ENCODE assay signal across 12 cellular contexts in genomic region chr6:90368601-90369000, GRCh38.
DNase-seq lines count a peak whose midpoint lies in the region; ATAC-seq and TF ChIP-seq lines count a peak whose summit lies in the region.
"Had no signal": no experiment of that assay in that cellular context is flagged by ENCODE, and none has a peak within 500 bp of the region (broad histone marks: within the 10 kb centered on the region; RNA-seq: fewer than 3 reads in every experiment).

No MANE protein-coding gene starts in this region.

- TF ChIP-seq POLR2A in uterus (IDR thresholded peaks at IDR 0.05) = no peak

- peaks cover 33% of the 10 kb centered on the region for H3K4me1 Mint-ChIP-seq in activated T-cell treated with anti-CD3 and anti-CD28 coated beads, Interleukin-2, amount 50 U/mL, for 72 hours (ENCODE audit: low read depth)
- H3K4me1 Mint-ChIP-seq in activated T-cell treated with anti-CD3 and anti-CD28 coated beads, Interleukin-2, amount 50 U/mL, for 4 hours (ENCODE audit: low read depth) = peaks cover 21% of the 10 kb centered on the region
- peaks cover 46% of the 10 kb centered on the region for H3K4me1 Mint-ChIP-seq in mesothelial cell of epicardium

- no peak overlapping the region for H3K4me3 ChIP-seq in astrocyte of the cerebellum (ENCODE audit: low read depth, low read length)
- H3K4me3 ChIP-seq in uterus = no peak overlapping the region

- in situ Hi-C loops in astrocyte of the cerebellum (cut with HindIII; ENCODE audit: low sequenced_read_pairs) = loop anchor here (5.0 kb wide), 1 partner anchor 81 kb away; no protein-coding TSS in a partner anchor

- no peak for ATAC-seq in activated T-cell treated with anti-CD3 and anti-CD28 coated beads, Interleukin-2, amount 50 U/mL, for 72 hours (replicated peaks in 1 of 2)
- no peak for ATAC-seq in activated T-cell treated with anti-CD3 and anti-CD28 coated beads, Interleukin-2, amount 50 U/mL, for 4 hours
- no peak for ATAC-seq in HG02970 (IDR thresholded peaks at IDR 0.05; ENCODE audit: low FRiP score, unreplicated experiment)

- peak overlapping the region; percentile 35 for H3K27ac Mint-ChIP-seq in activated T-cell treated with anti-CD3 and anti-CD28 coated beads, Interleukin-2, amount 50 U/mL, for 72 hours
- H3K27ac Mint-ChIP-seq in mesothelial cell of epicardium = peak overlapping the region; percentile 92
- H3K27ac Mint-ChIP-seq: effector memory CD8-positive, alpha-beta T cell; T-helper 1 cell treated with Interleukin-12 subunit alpha and Interleukin-12 subunit beta and Interleukin-4 antibody, amounts not matched to agents 30 μg/mL and 1 μg/mL, for 36 hours had no signal

- DNase-seq in activated T-cell treated with anti-CD3 and anti-CD28 coated beads, Interleukin-2, amount 50 U/mL, for 72 hours = no peak
- no peak for DNase-seq in activated T-cell treated with anti-CD3 and anti-CD28 coated beads, Interleukin-2, amount 50 U/mL, for 4 hours
- DNase-seq in astrocyte of the cerebellum (ENCODE audit: low read depth) (peak; percentile 93), mesothelial cell of epicardium (ENCODE audit: low spot score in 2 of 2, unreplicated experiment in 2 of 2) (no peak), uterus (no peak), NCI-H187 (lab: John Stamatoyannopoulos, UW) (no peak), putamen (ENCODE audit: low spot score) (no peak)
- DNase-seq: BE2C; effector memory CD8-positive, alpha-beta T cell; NCI-H2081 treated with DMSO at 0.1 percent for 48 hours had no signal

- no peaks in the 10 kb centered on the region for H3K36me3 Mint-ChIP-seq in activated T-cell treated with anti-CD3 and anti-CD28 coated beads, Interleukin-2, amount 50 U/mL, for 72 hours (ENCODE audit: insufficient read depth in 2 of 2)
- no peaks in the 10 kb centered on the region for H3K36me3 Mint-ChIP-seq in activated T-cell treated with anti-CD3 and anti-CD28 coated beads, Interleukin-2, amount 50 U/mL, for 4 hours (ENCODE audit: insufficient read depth)
- H3K36me3 Mint-ChIP-seq in mesothelial cell of epicardium = peaks cover 4% of the 10 kb centered on the region

- H3K4me3 Mint-ChIP-seq in activated T-cell treated with anti-CD3 and anti-CD28 coated beads, Interleukin-2, amount 50 U/mL, for 72 hours = peak overlapping the region; percentile 14 to 56
- H3K4me3 Mint-ChIP-seq in activated T-cell treated with anti-CD3 and anti-CD28 coated beads, Interleukin-2, amount 50 U/mL, for 4 hours = no peak overlapping the region
- no peak overlapping the region for H3K4me3 Mint-ChIP-seq in mesothelial cell of epicardium
- H3K4me3 Mint-ChIP-seq: effector memory CD8-positive, alpha-beta T cell; T-helper 1 cell treated with Interleukin-12 subunit alpha and Interleukin-12 subunit beta and Interleukin-4 antibody, amounts not matched to agents 30 μg/mL and 1 μg/mL, for 36 hours had no signal

- H3K9me3 Mint-ChIP-seq in activated T-cell treated with anti-CD3 and anti-CD28 coated beads, Interleukin-2, amount 50 U/mL, for 72 hours = peaks cover 0 to 2% of the 10 kb centered on the region in 2 donors
- peaks cover 4% of the 10 kb centered on the region for H3K9me3 Mint-ChIP-seq in activated T-cell treated with anti-CD3 and anti-CD28 coated beads, Interleukin-2, amount 50 U/mL, for 4 hours
- H3K9me3 Mint-ChIP-seq in mesothelial cell of epicardium = peaks cover 9% of the 10 kb centered on the region
- H3K9me3 Mint-ChIP-seq: effector memory CD8-positive, alpha-beta T cell had no signal

- no peaks in the 10 kb centered on the region for H3K4me1 ChIP-seq in uterus

- H3K27me3 ChIP-seq in uterus = no peaks in the 10 kb centered on the region

- TF ChIP-seq CTCF in astrocyte of the cerebellum (IDR thresholded peaks at IDR 0.05; ENCODE audit: low read depth, low read length, missing control alignments) (no peak), mesothelial cell of epicardium (IDR thresholded peaks at IDR 0.05; ENCODE audit: unreplicated experiment) (no peak), uterus (IDR thresholded peaks at IDR 0.05) (no peak)

- intact Hi-C loops in uterus (cut with DNase I; ENCODE audit: low total_unique reads) = no loop called here

- no peaks in the 10 kb centered on the region for H3K9me3 ChIP-seq in uterus
- H3K9me3 ChIP-seq: BE2C had no signal

- H3K27ac ChIP-seq in uterus = peak overlapping the region; percentile 82 to 92

- no peaks in the 10 kb centered on the region for H3K36me3 ChIP-seq in uterus
- H3K36me3 ChIP-seq: BE2C had no signal

- no peaks in the 10 kb centered on the region for H3K27me3 Mint-ChIP-seq in activated T-cell treated with anti-CD3 and anti-CD28 coated beads, Interleukin-2, amount 50 U/mL, for 72 hours (ENCODE audit: low read depth)
- no peaks in the 10 kb centered on the region for H3K27me3 Mint-ChIP-seq in activated T-cell treated with anti-CD3 and anti-CD28 coated beads, Interleukin-2, amount 50 U/mL, for 4 hours (ENCODE audit: low read depth)
- no peaks in the 10 kb centered on the region for H3K27me3 Mint-ChIP-seq in mesothelial cell of epicardium (ENCODE audit: low read depth)
- H3K27me3 Mint-ChIP-seq: effector memory CD8-positive, alpha-beta T cell had no signal

Comparison
In these comparisons a context has a peak if more than half of its experiments do, and no peak if none do; other contexts are left out.
1. H3K4me3 Mint-ChIP-seq: peak in activated T-cell treated with anti-CD3 and anti-CD28 coated beads, Interleukin-2, amount 50 U/mL, for 72 hours (2 of 2); none in activated T-cell treated with anti-CD3 and anti-CD28 coated beads, Interleukin-2, amount 50 U/mL, for 4 hours (single experiment) and mesothelial cell of epicardium (single experiment).